ENCODE assay signal across 16 cellular contexts in the genomic region with DNA sequence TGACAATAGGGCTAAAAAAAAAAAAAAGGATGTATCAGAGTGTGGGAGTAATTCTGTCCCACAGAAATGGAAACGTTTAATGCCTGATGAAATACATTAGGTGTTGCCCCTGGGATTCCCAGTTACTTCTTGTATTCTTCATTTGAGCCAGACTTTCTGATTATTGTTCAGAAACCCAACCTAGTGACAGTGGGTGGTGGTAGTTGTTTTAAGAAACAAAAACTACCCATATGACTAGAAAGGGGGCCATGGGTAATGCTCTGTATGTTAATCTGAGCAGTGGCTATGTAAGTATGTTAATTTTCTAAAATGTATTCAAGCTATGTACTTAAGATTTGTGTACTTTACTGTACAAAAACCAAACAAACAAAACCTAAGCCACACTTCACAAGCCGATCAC.
DNase-seq lines count a peak whose midpoint lies in the region; ATAC-seq and TF ChIP-seq lines count a peak whose summit lies in the region.
"Had no signal": no experiment of that assay in that cellular context is flagged by ENCODE, and none has a peak within 500 bp of the region (broad histone marks: within the 10 kb centered on the region; RNA-seq: fewer than 3 reads in every experiment).

No MANE protein-coding gene starts in this region.

- H3K36me3 Mint-ChIP-seq in chondrocyte (ENCODE audit: low read depth) = peaks cover 42% of the 10 kb centered on the region
- H3K36me3 Mint-ChIP-seq: memory B cell had no signal

- H3K4me1 Mint-ChIP-seq in chondrocyte (ENCODE audit: low read depth) = peaks cover 86% of the 10 kb centered on the region
- H3K4me1 Mint-ChIP-seq: memory B cell had no signal

- DNase-seq in GM13977 (ENCODE audit: low spot score) (peak; percentile 22), chondrocyte (ENCODE audit: low spot score) (no peak), NCI-H526 (lab: John Stamatoyannopoulos, UW) (no peak), DMS79 (lab: John Stamatoyannopoulos, UW) (no peak)
- no peak for DNase-seq in activated CD4-positive, CD25-positive, alpha-beta regulatory T cell treated with anti-CD3 and anti-CD28 coated beads, Interleukin-2, amount 50 U/mL, for 72 hours
- no peak for DNase-seq in stimulated activated CD4-positive, alpha-beta T cell treated with anti-CD3 and anti-CD28 coated beads, Interleukin-15, amount 100 ng/mL, for 24 hours
- DNase-seq: activated naive CD4-positive, alpha-beta T cell treated with anti-CD3 and anti-CD28 coated beads, Interleukin-2, amount 50 U/mL, for 16 hours; head of caudate nucleus; NK-92 treated with Interleukin-12 subunit alpha and Interleukin-12 subunit beta, amount 100 ng/mL, for 24 hours had no signal

- in situ Hi-C loops in GM13977 (cut with MboI; ENCODE audit: low pct_unique_long_range_greater_than_20kb, low sequenced_read_pairs, unreplicated experiment) = no loop called here

- H3K9me3 Mint-ChIP-seq in chondrocyte (ENCODE audit: low read depth) = no peaks in the 10 kb centered on the region
- H3K9me3 Mint-ChIP-seq: brain; memory B cell; neural crest cell; T-helper 1 cell treated with Interleukin-12 subunit alpha and Interleukin-12 subunit beta and Interleukin-4 antibody, amounts not matched to agents 30 μg/mL and 1 μg/mL, for 36 hours had no signal

- H3K27me3 Mint-ChIP-seq in chondrocyte (ENCODE audit: low read depth) = no peaks in the 10 kb centered on the region

- no peak overlapping the region for H3K4me3 Mint-ChIP-seq in chondrocyte (ENCODE audit: unreplicated experiment)
- H3K4me3 Mint-ChIP-seq: brain; memory B cell; neural crest cell; T-helper 1 cell treated with Interleukin-12 subunit alpha and Interleukin-12 subunit beta and Interleukin-4 antibody, amounts not matched to agents 30 μg/mL and 1 μg/mL, for 36 hours had no signal

- ATAC-seq in GM19351 (IDR thresholded peaks at IDR 0.05; ENCODE audit: unreplicated experiment) = peak; percentile 81
- ATAC-seq in HG02885 (IDR thresholded peaks at IDR 0.05; ENCODE audit: poor library complexity, unreplicated experiment) = peak; percentile 86
- ATAC-seq: Right ventricle myocardium inferior had no signal

- TF ChIP-seq CTCF in GM13977 (IDR thresholded peaks at IDR 0.05; ENCODE audit: extremely low read depth, insufficient read depth, missing control alignments) = no peak
- no peak for TF ChIP-seq CTCF in chondrocyte (IDR thresholded peaks at IDR 0.05)

- peak overlapping the region; percentile 60 for H3K27ac Mint-ChIP-seq in chondrocyte (ENCODE audit: unreplicated experiment)
- H3K27ac Mint-ChIP-seq: memory B cell; T-helper 1 cell treated with Interleukin-12 subunit alpha and Interleukin-12 subunit beta and Interleukin-4 antibody, amounts not matched to agents 30 μg/mL and 1 μg/mL, for 36 hours had no signal
